In the genomic region with DNA sequence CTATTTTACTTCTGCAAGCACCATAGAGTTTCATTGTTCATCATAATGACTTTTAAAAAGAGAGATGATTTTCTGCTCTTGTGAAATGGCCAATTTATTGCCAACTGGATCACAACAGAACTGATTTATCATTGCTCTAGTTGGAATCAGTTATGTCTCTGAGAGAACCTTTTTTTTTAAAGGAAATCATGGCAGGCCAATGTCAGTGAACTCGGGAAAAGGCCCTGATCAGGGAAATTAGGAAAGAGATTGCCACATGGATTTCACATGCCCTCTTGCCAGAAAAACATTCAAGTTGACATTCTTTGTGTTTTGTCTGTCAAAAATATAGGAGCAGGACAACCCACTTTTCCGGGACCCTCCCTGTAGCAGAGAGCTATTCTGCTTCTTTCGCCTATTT, we compare ENCODE assay signal across 3 cellular contexts.
"Had no signal": no experiment of that assay in that cellular context is flagged by ENCODE, and none has a peak within 500 bp of the region (broad histone marks: within the 10 kb centered on the region; RNA-seq: fewer than 3 reads in every experiment).

No MANE protein-coding gene starts in this region.

- DNase-seq: GDM1, GF-D8 had no signal

- H3K4me3 ChIP-seq: GM12878 had no signal

- ATAC-seq: GM12878 had no signal
